ENCODE assay signal across 9 cellular contexts in the genomic region with DNA sequence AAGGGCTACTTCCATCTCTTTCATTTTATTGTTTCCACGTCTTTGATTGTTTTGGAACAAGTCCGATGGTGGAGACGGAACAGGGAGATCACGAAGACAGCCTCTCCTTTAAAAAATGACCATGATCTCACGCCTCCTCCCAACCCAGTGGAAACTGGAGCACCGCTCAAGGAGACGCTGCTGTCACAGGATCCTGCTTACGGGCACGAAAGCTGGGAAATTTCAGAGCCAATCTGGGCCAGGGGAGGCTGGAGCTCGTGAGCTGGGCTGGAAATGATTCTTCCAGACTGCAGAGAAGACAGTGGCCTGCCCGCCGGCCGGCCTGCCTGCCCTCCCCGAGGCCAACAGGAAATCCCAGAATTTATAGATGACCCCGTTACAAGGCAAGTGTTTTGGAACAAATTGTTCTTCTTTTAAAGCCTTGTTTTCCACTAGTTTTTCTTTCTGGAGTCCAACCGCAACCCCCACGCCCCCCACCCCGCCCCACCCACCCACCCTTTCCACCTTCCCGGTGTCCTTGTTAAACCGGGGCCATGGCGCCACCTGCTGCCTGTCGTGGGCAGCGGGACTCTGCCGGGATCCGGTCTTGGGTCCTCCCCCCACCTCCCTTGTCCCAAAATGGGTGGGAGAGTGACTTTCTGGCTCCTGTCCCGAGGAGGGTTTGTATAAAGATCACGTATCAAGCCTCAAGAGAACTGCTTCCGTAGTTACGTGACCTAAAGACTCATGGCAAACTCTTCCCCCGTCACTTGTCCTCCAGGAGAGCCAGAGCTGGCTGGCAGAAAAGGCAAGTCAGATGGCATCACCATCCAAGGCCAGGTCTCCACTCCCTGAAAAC. TPM values are rescaled to one million over a fixed set of nuclear protein-coding genes. Genes with fewer than 3 reads are reported as not detected.
DNase-seq lines count a peak whose midpoint lies in the region; ATAC-seq and TF ChIP-seq lines count a peak whose summit lies in the region.
"Had no signal": no experiment of that assay in that cellular context is flagged by ENCODE, and none has a peak within 500 bp of the region (broad histone marks: within the 10 kb centered on the region; RNA-seq: fewer than 3 reads in every experiment).

No MANE protein-coding gene starts in this region.

- TF ChIP-seq CTCF in GM12875 (IDR thresholded peaks at IDR 0.05; ENCODE audit: borderline replicate concordance, insufficient read depth, low read depth, low read length), result peak; percentile 56; the same call in 1 of the 2 replicates
- peak; percentile 42 to 77 (median 64) for TF ChIP-seq CTCF in transverse colon (IDR thresholded peaks at IDR 0.05)

- peak; percentile 26 for TF ChIP-seq POLR2A in transverse colon (IDR thresholded peaks at IDR 0.05)

- intact Hi-C loops in cardiac septum (cut with DNase I), result loop anchor here (5.0 to 10.0 kb wide), 5 partner anchors 95 to 602 kb away; partner anchors contain the start of gene MED13L
- intact Hi-C loops in posterior vena cava (cut with DNase I), result loop anchor here (5.0 to 10.0 kb wide), 5 partner anchors 75 to 592 kb away; no protein-coding TSS in a partner anchor
- intact Hi-C loops in transverse colon (cut with DNase I; ENCODE audit: low total_unique reads), result loop anchor here (2.0 to 10.0 kb wide), 2 partner anchors 323 to 585 kb away; partner anchors contain the start of gene MED13L

- no peaks in the 10 kb centered on the region for H3K27me3 ChIP-seq in transverse colon

- H3K36me3 ChIP-seq in transverse colon, result no peaks in the 10 kb centered on the region

- H3K27ac ChIP-seq in adipose tissue (ENCODE audit: low read depth, low read length), result peak overlapping the region; percentile 45
- peak overlapping the region; percentile 63 to 79 (median 72) for H3K27ac ChIP-seq in transverse colon
- H3K27ac ChIP-seq: HL-60 had no signal

- peaks cover 4 to 27% (median 16%) of the 10 kb centered on the region in 4 donors for H3K4me1 ChIP-seq in transverse colon

- 7 to 16% (median 10%) methylated on average over 30 of the region's 30 CpGs for whole genome bisulfite sequencing in adipose tissue, 3 donors
- WGBS in transverse colon (ENCODE audit: low coverage in 1 of 2), 2 donors, result 15 to 19% methylated on average over 11 to 30 of the region's 30 CpGs

- no peak for ATAC-seq in GM18870 (IDR thresholded peaks at IDR 0.05; ENCODE audit: unreplicated experiment)

- H3K4me3 ChIP-seq in GM12875 (ENCODE audit: low read depth, low read length) (no peak overlapping the region), transverse colon (peak overlapping the region in 3 of 4 donors; percentile 12 to 40 (median 25))

- no peaks in the 10 kb centered on the region for H3K9me3 ChIP-seq in transverse colon

- TF ChIP-seq EP300 in transverse colon (IDR thresholded peaks at IDR 0.05; ENCODE audit: low read depth), result peak; percentile 49

- in situ Hi-C loops in ACHN (cut with HindIII; ENCODE audit: low pct_ligation_motif_present, low pct_unique_long_range_greater_than_20kb, low sequenced_read_pairs), result no loop called here
- in situ Hi-C loops in transverse colon (cut with MboI; ENCODE audit: low pct_ligation_motif_present in 1 of 4, low pct_unique_long_range_greater_than_20kb in 1 of 4, low sequenced_read_pairs in 3 of 4), result loop anchor here (5.0 to 25.0 kb wide), 6 partner anchors 55 to 612 kb away; partner anchors contain the start of gene MED13L (in 1 of the 4)

- DNase-seq in ACHN (peak; percentile 81), SK-N-DZ (ENCODE audit: low spot score) (peak; percentile 41), cardiac septum (ENCODE audit: low spot score) (peak; percentile 92), posterior vena cava (ENCODE audit: low spot score) (peak; percentile 96), transverse colon (peak; percentile 83)

RNA-seq across cellular contexts. Expression of gene MAP1LC3B2, which starts 40.3 kb away (rescaled TPM):
- not detected in 2 replicates for polyA plus RNA-seq in SK-N-DZ (2014; cell fraction: cytosol; rRNA removed)
- not detected in 2 replicates for polyA plus RNA-seq in SK-N-DZ (2014; cell fraction: nucleus; rRNA removed)
- polyA plus RNA-seq in adipose tissue, result 1 to 10 TPM in 2 of 3 donors, under 1 TPM in 1; 0.44 to 1.5 (median 1.1) TPM
- 1.9 TPM for total RNA-seq in cardiac septum
- total RNA-seq in posterior vena cava, result 1 to 10 TPM in 1 of 2 donors, not detected in 1; 1.8 TPM
- total RNA-seq in transverse colon, result 1 to 10 TPM in 2 of 4 donors, not detected in 2; 1.1 to 2.5 TPM

Comparison
In these comparisons a context has a peak if more than half of its experiments do, and no peak if none do; other contexts are left out.
1. DNase-seq: peak in every context shown above with its lines; median percentile 96 in posterior vena cava; 92 in cardiac septum; 83 in transverse colon; 81 in ACHN; 41 in SK-N-DZ.